In the genomic region with DNA sequence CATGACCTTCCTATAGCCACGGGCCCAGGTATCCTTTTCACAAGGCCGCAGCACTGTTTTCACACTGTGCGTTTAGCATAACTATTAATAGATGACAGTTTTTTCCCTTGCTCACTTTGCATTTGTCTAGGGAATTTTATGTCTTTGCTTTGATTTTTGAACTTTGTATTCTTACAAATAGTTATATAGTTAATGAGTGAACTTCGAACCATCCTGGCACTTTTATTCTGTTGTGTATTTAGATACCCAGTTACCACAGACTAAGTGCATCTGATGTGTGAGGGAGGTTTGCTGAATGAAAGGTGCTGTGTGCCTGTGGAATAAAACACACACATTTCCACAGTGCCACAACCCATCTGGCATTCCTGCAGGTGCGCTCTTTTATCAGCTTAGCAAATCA, we compare ENCODE assay signal across 18 cellular contexts. TPM values are rescaled to one million over a fixed set of nuclear protein-coding genes. Genes with fewer than 3 reads are reported as not detected.
DNase-seq lines count a peak whose midpoint lies in the region; ATAC-seq, FAIRE-seq and TF ChIP-seq lines count a peak whose summit lies in the region.
"Had no signal": no experiment of that assay in that cellular context is flagged by ENCODE, and none has a peak within 500 bp of the region (broad histone marks: within the 10 kb centered on the region; RNA-seq: fewer than 3 reads in every experiment).

No MANE protein-coding gene starts in this region.

- H3K4me3 ChIP-seq in CD4-positive, CD25-positive, alpha-beta regulatory T cell (ENCODE audit: low read depth, low read length): no peak overlapping the region
- H3K4me3 ChIP-seq in Jurkat, Clone E6-1 (ENCODE audit: low read length): no peak overlapping the region
- H3K4me3 ChIP-seq in esophagus squamous epithelium (no peak overlapping the region), small intestine (ENCODE audit: low read depth in 1 of 2, low read length in 2 of 2) (no peak overlapping the region)
- H3K4me3 ChIP-seq: GM12878, ovary, suprapubic skin had no signal

- no peak overlapping the region for H3K27ac ChIP-seq in CD4-positive, CD25-positive, alpha-beta regulatory T cell (ENCODE audit: insufficient read depth, low read length, poor library complexity, severe bottlenecking)
- H3K27ac ChIP-seq in esophagus squamous epithelium (peak overlapping the region; percentile 50 to 90 (median 66)), small intestine (ENCODE audit: low read depth in 1 of 2, low read length in 1 of 2) (peak overlapping the region; percentile 63 to 87)
- H3K27ac ChIP-seq: ovary, suprapubic skin had no signal

- no peak overlapping the region for H3K4me3 Mint-ChIP-seq in CD4-positive, CD25-positive, alpha-beta regulatory T cell
- H3K4me3 Mint-ChIP-seq: activated CD4-positive, alpha-beta memory T cell treated with anti-CD3 and anti-CD28 coated beads, Interleukin-2, amount 10 ng/mL, durations not matched to agents 7 days and 5 days had no signal

- no peaks in the 10 kb centered on the region for H3K9me3 ChIP-seq in CD4-positive, CD25-positive, alpha-beta regulatory T cell (ENCODE audit: control insufficient read depth in 2 of 2, low read length in 2 of 2)
- H3K9me3 ChIP-seq in esophagus squamous epithelium (no peaks in the 10 kb centered on the region), small intestine (ENCODE audit: control insufficient read depth, low read depth) (no peaks in the 10 kb centered on the region)
- H3K9me3 ChIP-seq: ovary, SK-N-SH, suprapubic skin had no signal

- intact Hi-C loops in esophagus squamous epithelium (cut with DNase I): no loop called here

- H3K27ac Mint-ChIP-seq in CD4-positive, CD25-positive, alpha-beta regulatory T cell: peak overlapping the region in 2 of 3 donors; percentile 32 to 35

- 83 to 87% methylated on average over 5 of the region's 5 CpGs for WGBS in esophagus squamous epithelium, 2 donors
- 27 to 57% (median 34%) methylated on average over 5 of the region's 5 CpGs for WGBS in small intestine, 3 donors

- no peak for ATAC-seq in CD4-positive, CD25-positive, alpha-beta regulatory T cell (ENCODE audit: low read depth in 2 of 2)
- no peak for ATAC-seq in HG02759 (IDR thresholded peaks at IDR 0.05; ENCODE audit: unreplicated experiment)
- ATAC-seq: naive thymus-derived CD8-positive, alpha-beta T cell had no signal

- TF ChIP-seq POLR2A in esophagus squamous epithelium (IDR thresholded peaks at IDR 0.05): no peak

- TF ChIP-seq CTCF in esophagus squamous epithelium (IDR thresholded peaks at IDR 0.05): no peak

- H3K4me1 Mint-ChIP-seq in CD4-positive, CD25-positive, alpha-beta regulatory T cell: peaks cover 21 to 55% (median 27%) of the 10 kb centered on the region in 4 donors

- H3K27me3 Mint-ChIP-seq in CD4-positive, CD25-positive, alpha-beta regulatory T cell: no peaks in the 10 kb centered on the region
- H3K27me3 Mint-ChIP-seq: activated CD4-positive, alpha-beta memory T cell treated with anti-CD3 and anti-CD28 coated beads, Interleukin-2, amount 10 ng/mL, durations not matched to agents 7 days and 5 days; naive thymus-derived CD8-positive, alpha-beta T cell had no signal

- H3K4me1 ChIP-seq in CD4-positive, CD25-positive, alpha-beta regulatory T cell (ENCODE audit: control insufficient read depth, insufficient read depth, low read length, poor library complexity, severe bottlenecking): peaks cover 18% of the 10 kb centered on the region
- H3K4me1 ChIP-seq in esophagus squamous epithelium: peaks cover 38 to 100% (median 53%) of the 10 kb centered on the region in 3 donors
- peaks cover 4 to 8% of the 10 kb centered on the region in 2 donors for H3K4me1 ChIP-seq in small intestine (ENCODE audit: control insufficient read depth in 2 of 2, insufficient read depth in 1 of 2, low read depth in 1 of 2, low read length in 1 of 2)

- DNase-seq in CD4-positive, CD25-positive, alpha-beta regulatory T cell: no peak
- peak; percentile 47 for DNase-seq in Jurkat, Clone E6-1 (ENCODE audit: low read depth, low spot score)
- DNase-seq in esophagus squamous epithelium (lab: John Stamatoyannopoulos, UW) (no peak), small intestine (peak; percentile 79), putamen (ENCODE audit: low spot score) (no peak), NCI-H1436 treated with DMSO at 0.1 percent for 48 hours (lab: John Stamatoyannopoulos, UW) (no peak)
- DNase-seq: activated CD4-positive, alpha-beta memory T cell treated with anti-CD3 and anti-CD28 coated beads, Interleukin-2, amount 10 ng/mL, durations not matched to agents 7 days and 5 days; activated gamma-delta T cell treated with Interleukin-2 at 50 U/mL for 16 hours; cortex of kidney; kidney glomerular epithelial cell; naive thymus-derived CD8-positive, alpha-beta T cell; ovary; SK-N-SH; T1000 had no signal

- FAIRE-seq in small intestine (lab: Jason Lieb, UNC): no peak
- FAIRE-seq: bronchial epithelial cell, GM12878 had no signal

- H3K36me3 ChIP-seq in CD4-positive, CD25-positive, alpha-beta regulatory T cell (ENCODE audit: control insufficient read depth, insufficient read depth, low read length): peaks cover 25% of the 10 kb centered on the region
- peaks cover 0 to 27% (median 0%) of the 10 kb centered on the region in 3 donors for H3K36me3 ChIP-seq in esophagus squamous epithelium
- peaks cover 3 to 6% of the 10 kb centered on the region in 2 donors for H3K36me3 ChIP-seq in small intestine (ENCODE audit: control insufficient read depth in 2 of 2, insufficient read depth in 2 of 2, low read length in 2 of 2)
- H3K36me3 ChIP-seq: ovary, suprapubic skin had no signal

- H3K36me3 Mint-ChIP-seq in CD4-positive, CD25-positive, alpha-beta regulatory T cell: peaks cover 12% of the 10 kb centered on the region

- H3K9me3 Mint-ChIP-seq in CD4-positive, CD25-positive, alpha-beta regulatory T cell: no peaks in the 10 kb centered on the region
- H3K9me3 Mint-ChIP-seq: activated CD4-positive, alpha-beta memory T cell treated with anti-CD3 and anti-CD28 coated beads, Interleukin-2, amount 10 ng/mL, durations not matched to agents 7 days and 5 days; naive thymus-derived CD8-positive, alpha-beta T cell had no signal

- H3K27me3 ChIP-seq in CD4-positive, CD25-positive, alpha-beta regulatory T cell (ENCODE audit: control insufficient read depth, insufficient read depth, low read length): no peaks in the 10 kb centered on the region
- H3K27me3 ChIP-seq in esophagus squamous epithelium (no peaks in the 10 kb centered on the region), small intestine (ENCODE audit: control insufficient read depth in 2 of 2, insufficient read depth in 2 of 2, low read length in 2 of 2) (no peaks in the 10 kb centered on the region)
- H3K27me3 ChIP-seq: ovary, suprapubic skin had no signal

RNA-seq across cellular contexts. Expression of a gene that starts 37.4 kb away (rescaled TPM):
- total RNA-seq in CD4-positive, CD25-positive, alpha-beta regulatory T cell: 112 TPM
- 10 to 100 TPM; 64.0 to 95.1 (median 79.0) TPM for polyA plus RNA-seq in CD4-positive, CD25-positive, alpha-beta regulatory T cell
- polyA plus RNA-seq in Jurkat, Clone E6-1 (2012; ENCODE audit: insufficient read depth, insufficient read length): 102 TPM
- 10 to 100 TPM; 44.7 to 71.5 (median 56.0) TPM for total RNA-seq in esophagus squamous epithelium
- 10 to 100 TPM; 22.4 to 38.6 (median 25.7) TPM for polyA plus RNA-seq in small intestine

Comparison
In these comparisons a context has a peak if more than half of its experiments do, and no peak if none do; other contexts are left out.
1. DNase-seq: peak in Jurkat, Clone E6-1 (single experiment) and small intestine (single experiment); none in CD4-positive, CD25-positive, alpha-beta regulatory T cell (0 of 3), esophagus squamous epithelium (single experiment), putamen (single experiment) and NCI-H1436 treated with DMSO at 0.1 percent for 48 hours (single experiment).